18 cellular contexts compared by ENCODE assay signal in genomic region chr14:36313898-36314297, GRCh38. TPM values are rescaled to one million over a fixed set of nuclear protein-coding genes. Genes with fewer than 3 reads are reported as not detected.
DNase-seq lines count a peak whose midpoint lies in the region; ATAC-seq and TF ChIP-seq lines count a peak whose summit lies in the region.
"Had no signal": no experiment of that assay in that cellular context is flagged by ENCODE, and none has a peak within 500 bp of the region (broad histone marks: within the 10 kb centered on the region; RNA-seq: fewer than 3 reads in every experiment).

No MANE protein-coding gene starts in this region.

- no peak overlapping the region for H2AFZ ChIP-seq in neural progenitor cell (replicated peaks)
- H2AFZ ChIP-seq: PC-9 had no signal

- H3K4me2 ChIP-seq in neural progenitor cell, result peak overlapping the region; percentile 44
- H3K4me2 ChIP-seq: PC-9 had no signal

- peaks cover 73% of the 10 kb centered on the region for H3K79me2 ChIP-seq in neural progenitor cell (ENCODE audit: low read depth)

- H3K4me1 Mint-ChIP-seq in neural progenitor cell, result peaks cover 32% of the 10 kb centered on the region

- H3K9ac ChIP-seq in neural progenitor cell, result no peak overlapping the region

- H3K4me3 ChIP-seq in neural progenitor cell, result peak overlapping the region; percentile 2
- H3K4me3 ChIP-seq: HAP-1, PC-9 had no signal

- peak; percentile 33 for TF ChIP-seq CTCF in neural progenitor cell (IDR thresholded peaks at IDR 0.05)

- H3K27ac ChIP-seq in neural progenitor cell, result peak overlapping the region; percentile 67
- H3K27ac ChIP-seq: PC-9, stomach had no signal

- H3K9me3 Mint-ChIP-seq in neural progenitor cell, result no peaks in the 10 kb centered on the region
- H3K9me3 Mint-ChIP-seq: immature natural killer cell had no signal

- H3K4me3 Mint-ChIP-seq in neural progenitor cell, result no peak overlapping the region
- H3K4me3 Mint-ChIP-seq: immature natural killer cell had no signal

- peaks cover 25% of the 10 kb centered on the region for H3F3A ChIP-seq in neural progenitor cell (ENCODE audit: low read depth)

- ATAC-seq in HG02623 (IDR thresholded peaks at IDR 0.05; ENCODE audit: unreplicated experiment) (no peak), left cardiac atrium (no peak)

- H4K20me1 ChIP-seq in neural progenitor cell (ENCODE audit: low read depth), result peaks cover 42% of the 10 kb centered on the region

- no peaks in the 10 kb centered on the region for H3K27me3 Mint-ChIP-seq in neural progenitor cell (ENCODE audit: insufficient read depth, low read depth)

- H3K36me3 ChIP-seq in neural progenitor cell, result peaks cover 13% of the 10 kb centered on the region

- intact Hi-C loops in left cardiac atrium (cut with DNase I), result no loop called here

- no peak overlapping the region for H3K27ac Mint-ChIP-seq in neural progenitor cell
- H3K27ac Mint-ChIP-seq: immature natural killer cell had no signal

- no peaks in the 10 kb centered on the region for H3K9me3 ChIP-seq in neural progenitor cell (ENCODE audit: low read depth)
- H3K9me3 ChIP-seq: HAP-1, stomach had no signal

- H3K27me3 ChIP-seq in neural progenitor cell, result no peaks in the 10 kb centered on the region
- H3K27me3 ChIP-seq: stomach had no signal

- H3K36me3 Mint-ChIP-seq in neural progenitor cell, result peaks cover 21% of the 10 kb centered on the region

- peaks cover 63% of the 10 kb centered on the region for H3K4me1 ChIP-seq in neural progenitor cell

- DNase-seq in NCI-H510A treated with DMSO at 0.1 percent for 48 hours (lab: John Stamatoyannopoulos, UW) (peak; percentile 41), NCI-H510A (lab: John Stamatoyannopoulos, UW) (no peak), Kasumi-1 (lab: John Stamatoyannopoulos, UW) (peak; percentile 49 to 65), SW480 (ENCODE audit: low spot score) (peak; percentile 15), neural progenitor cell (ENCODE audit: low spot score) (no peak), T1000 (lab: John Stamatoyannopoulos, UW) (no peak), left cardiac atrium (no peak)
- DNase-seq: activated CD4-positive, CD25-positive, alpha-beta regulatory T cell treated with anti-CD3 and anti-CD28 coated beads, Interleukin-2, amount 50 U/mL, for 72 hours; activated CD8-positive, alpha-beta memory T cell treated with anti-CD3 and anti-CD28 coated beads, Interleukin-2, amount 50 U/mL, for 4 hours; caudate nucleus; immature natural killer cell; KG1; NCI-H2107; PC-9; posterior cingulate gyrus; stomach had no signal

RNA-seq across cellular contexts. Expression of gene MBIP, which starts 6.5 kb away (rescaled TPM):
- total RNA-seq in neural progenitor cell (ENCODE audit: low replicate concordance) (33.2 and 49.7 TPM in 2 replicates), left cardiac atrium (10 to 100 TPM; 12.6 to 13.2 TPM)

Comparison
In these comparisons a context has a peak if more than half of its experiments do, and no peak if none do; other contexts are left out.
1. DNase-seq: peak in NCI-H510A treated with DMSO at 0.1 percent for 48 hours (single experiment), Kasumi-1 (2 of 2) and SW480 (single experiment); none in NCI-H510A (single experiment), neural progenitor cell (single experiment), T1000 (single experiment) and left cardiac atrium (single experiment).